In the genomic region with DNA sequence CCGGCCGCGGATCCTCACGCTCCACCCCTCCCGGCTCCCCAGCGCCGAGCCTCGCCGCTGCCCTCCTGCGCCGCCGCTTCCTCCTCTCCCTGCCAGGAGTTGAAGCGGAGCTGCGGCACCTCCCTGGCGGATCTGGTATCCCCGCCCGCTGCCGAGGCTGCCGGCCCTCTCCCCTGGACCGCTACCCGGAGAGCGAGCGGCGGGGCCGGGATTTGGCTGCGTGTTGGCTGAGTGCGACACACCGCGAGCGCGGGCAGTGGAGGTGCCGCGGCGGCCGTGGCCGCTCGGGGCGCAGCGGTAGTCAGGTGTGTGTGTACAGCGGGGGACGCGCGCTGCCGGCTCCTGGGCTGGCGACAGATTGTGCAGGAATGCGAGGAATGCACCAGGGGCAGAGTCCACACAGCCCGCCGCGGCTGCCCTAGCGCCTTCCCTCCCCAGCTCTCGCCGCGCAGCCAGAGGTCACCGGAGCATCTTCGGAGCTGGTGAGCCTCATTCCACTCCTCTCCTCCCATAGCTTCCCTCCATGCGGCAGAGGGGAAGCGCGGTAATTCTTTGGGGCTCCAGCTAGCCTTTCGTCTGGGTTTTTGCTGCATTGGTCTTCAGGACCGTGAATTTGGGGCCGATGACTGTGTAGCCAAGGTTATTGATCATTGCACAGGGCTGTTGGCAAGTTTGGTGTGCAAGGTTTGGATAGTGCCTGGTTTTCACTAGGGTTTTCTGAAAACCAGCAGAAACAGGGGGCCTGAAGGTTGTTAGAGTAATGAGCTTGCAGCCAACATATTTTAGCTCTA, we compare ENCODE assay signal across 1 cellular context.
TF ChIP-seq lines count a peak whose summit lies in the region.

No MANE protein-coding gene starts in this region.

TF ChIP-seq in HepG2, 621 proteins besides CTCF, POLR2A, EP300 and RAD21 (continued from another document and continues in another):
- TF ChIP-seq, protein P1, sequence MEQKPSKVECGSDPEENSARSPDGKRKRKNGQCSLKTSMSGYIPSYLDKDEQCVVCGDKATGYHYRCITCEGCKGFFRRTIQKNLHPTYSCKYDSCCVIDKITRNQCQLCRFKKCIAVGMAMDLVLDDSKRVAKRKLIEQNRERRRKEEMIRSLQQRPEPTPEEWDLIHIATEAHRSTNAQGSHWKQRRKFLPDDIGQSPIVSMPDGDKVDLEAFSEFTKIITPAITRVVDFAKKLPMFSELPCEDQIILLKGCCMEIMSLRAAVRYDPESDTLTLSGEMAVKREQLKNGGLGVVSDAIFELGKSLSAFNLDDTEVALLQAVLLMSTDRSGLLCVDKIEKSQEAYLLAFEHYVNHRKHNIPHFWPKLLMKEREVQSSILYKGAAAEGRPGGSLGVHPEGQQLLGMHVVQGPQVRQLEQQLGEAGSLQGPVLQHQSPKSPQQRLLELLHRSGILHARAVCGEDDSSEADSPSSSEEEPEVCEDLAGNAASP (CRISPR knock-in tag; IDR thresholded peaks at IDR 0.05; ENCODE audit: borderline replicate concordance), result peak; percentile 95
- TF ChIP-seq ZNF644 (CRISPR knock-in tag; IDR thresholded peaks at IDR 0.05; ENCODE audit: low read depth) (peak; percentile 77), SOX5 (CRISPR knock-in tag; IDR thresholded peaks at IDR 0.05; ENCODE audit: borderline replicate concordance) (peak; percentile 84), GTF2F1 (IDR thresholded peaks at IDR 0.05; ENCODE audit: low read length) (0 out of 2 replicates have a peak, but pooled peaks have one; percentile 34), HDAC1 (CRISPR knock-in tag; IDR thresholded peaks at IDR 0.05) (peak; percentile 97), ZNF761 (CRISPR knock-in tag; conservative IDR thresholded peaks at IDR 0.05) (peak; percentile 93), ZNF333 (CRISPR knock-in tag; IDR thresholded peaks at IDR 0.05; ENCODE audit: borderline replicate concordance) (peak; percentile 94), ZNF441 (CRISPR knock-in tag; IDR thresholded peaks at IDR 0.05; ENCODE audit: borderline replicate concordance) (peak; percentile 64), ZNF746 (CRISPR knock-in tag; IDR thresholded peaks at IDR 0.05) (peak; percentile 96), ZNF552 (CRISPR knock-in tag; IDR thresholded peaks at IDR 0.05; ENCODE audit: borderline replicate concordance) (peak; percentile 93), ZNF674 (CRISPR knock-in tag; IDR thresholded peaks at IDR 0.05; ENCODE audit: low read depth) (no peak; the same call in 1 of the 2 replicates), CREB1 (IDR thresholded peaks at IDR 0.05) (peak; percentile 42; the same call in 1 of the 2 replicates), CREB1 (CRISPR knock-in tag; IDR thresholded peaks at IDR 0.05) (no peak), U2AF1 (optimal IDR thresholded peaks at IDR 0.05; ENCODE audit: low read depth, low read length) (peak; percentile 87), ADNP (CRISPR knock-in tag; IDR thresholded peaks at IDR 0.05) (peak; percentile 5; the same call in 1 of the 2 replicates), ZNF431 (CRISPR knock-in tag; IDR thresholded peaks at IDR 0.05; ENCODE audit: borderline replicate concordance, low read depth) (peak; percentile 98; the same call in 1 of the 2 replicates), ZNF512B (CRISPR knock-in tag; IDR thresholded peaks at IDR 0.05; ENCODE audit: borderline replicate concordance) (0 out of 2 replicates have a peak, but pooled peaks have one; percentile 61), STAT5B (CRISPR knock-in tag; IDR thresholded peaks at IDR 0.05) (peak; percentile 96), ZNF577 (CRISPR knock-in tag; IDR thresholded peaks at IDR 0.05; ENCODE audit: borderline replicate concordance, low read depth) (peak; percentile 94), KAT2B (IDR thresholded peaks at IDR 0.05; ENCODE audit: borderline replicate concordance, low read depth, low read length) (no peak), KDM2A (CRISPR knock-in tag; IDR thresholded peaks at IDR 0.05; ENCODE audit: borderline replicate concordance, low read depth) (peak; percentile 98), ZNF589 (CRISPR knock-in tag; conservative IDR thresholded peaks at IDR 0.05) (peak; percentile 89), ZNF234 (CRISPR knock-in tag; conservative IDR thresholded peaks at IDR 0.05) (no peak), FUBP1 (CRISPR knock-in tag; IDR thresholded peaks at IDR 0.05; ENCODE audit: borderline replicate concordance) (no peak), KDM4B (CRISPR knock-in tag; IDR thresholded peaks at IDR 0.05) (peak; percentile 98; the same call in 1 of the 2 replicates), MBD4 (IDR thresholded peaks at IDR 0.05; ENCODE audit: borderline replicate concordance, low read length) (no peak), TCF7 (IDR thresholded peaks at IDR 0.05; ENCODE audit: low read depth) (peak; percentile 60), USF2 (IDR thresholded peaks at IDR 0.05; ENCODE audit: low read depth, low read length) (no peak), USF2 (CRISPR knock-in tag; IDR thresholded peaks at IDR 0.05; ENCODE audit: borderline replicate concordance) (peak; percentile 40; the same call in 1 of the 2 replicates), MAFG (CRISPR knock-in tag; IDR thresholded peaks at IDR 0.05) (no peak), WIZ (CRISPR knock-in tag; IDR thresholded peaks at IDR 0.05) (peak; percentile 73; the same call in 1 of the 2 replicates), RCOR2 (CRISPR knock-in tag; IDR thresholded peaks at IDR 0.05) (peak; percentile 91), ZNF20 (CRISPR knock-in tag; IDR thresholded peaks at IDR 0.05) (no peak), BRCA1 (CRISPR knock-in tag; IDR thresholded peaks at IDR 0.05) (peak; percentile 99), RXRA (CRISPR knock-in tag; IDR thresholded peaks at IDR 0.05) (peak; percentile 97), ZBTB20 (CRISPR knock-in tag; IDR thresholded peaks at IDR 0.05; ENCODE audit: borderline replicate concordance, low read depth) (peak; percentile 83), ZNF276 (CRISPR knock-in tag; IDR thresholded peaks at IDR 0.05; ENCODE audit: low read depth) (peak; percentile 95), MXD4 (CRISPR knock-in tag; IDR thresholded peaks at IDR 0.05) (peak; percentile 91), NFYC (CRISPR knock-in tag; IDR thresholded peaks at IDR 0.05) (peak; percentile 58; the same call in 1 of the 2 replicates), KLF9 (CRISPR knock-in tag; IDR thresholded peaks at IDR 0.05; ENCODE audit: low read depth) (peak; percentile 83), FOXP1 (IDR thresholded peaks at IDR 0.05) (no peak; the same call in 1 of the 2 replicates), FOXP1 (CRISPR knock-in tag; IDR thresholded peaks at IDR 0.05) (peak; percentile 85)
- TF ChIP-seq, protein P2, sequence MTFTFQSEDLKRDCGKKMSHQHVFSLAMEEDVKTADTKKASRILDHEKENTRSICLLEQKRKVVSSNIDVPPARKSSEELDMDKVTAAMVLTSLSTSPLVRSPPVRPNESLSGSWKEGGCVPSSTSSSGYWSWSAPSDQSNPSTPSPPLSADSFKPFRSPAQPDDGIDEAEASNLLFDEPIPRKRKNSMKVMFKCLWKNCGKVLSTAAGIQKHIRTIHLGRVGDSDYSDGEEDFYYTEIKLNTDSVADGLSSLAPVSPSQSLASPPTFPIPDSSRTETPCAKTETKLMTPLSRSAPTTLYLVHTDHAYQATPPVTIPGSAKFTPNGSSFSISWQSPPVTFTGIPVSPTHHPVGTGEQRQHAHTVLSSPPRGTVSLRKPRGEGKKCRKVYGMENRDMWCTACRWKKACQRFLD (CRISPR knock-in tag; IDR thresholded peaks at IDR 0.05; ENCODE audit: borderline replicate concordance), result peak; percentile 98
- TF ChIP-seq, protein P3, sequence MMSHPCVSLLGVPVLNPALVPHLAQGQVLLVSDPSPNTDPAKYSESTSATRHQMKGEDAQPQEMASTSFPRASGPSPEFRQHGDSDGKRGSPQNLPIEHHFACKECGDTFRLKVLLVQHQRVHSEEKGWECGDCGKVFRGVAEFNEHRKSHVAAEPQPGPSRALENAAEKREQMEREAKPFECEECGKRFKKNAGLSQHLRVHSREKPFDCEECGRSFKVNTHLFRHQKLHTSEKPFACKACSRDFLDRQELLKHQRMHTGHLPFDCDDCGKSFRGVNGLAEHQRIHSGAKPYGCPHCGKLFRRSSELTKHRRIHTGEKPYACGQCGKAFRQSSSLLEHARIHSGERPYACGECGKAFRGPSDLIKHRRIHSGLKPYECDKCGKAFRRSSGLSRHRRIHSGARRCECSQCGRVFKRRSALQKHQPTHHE (CRISPR knock-in tag; IDR thresholded peaks at IDR 0.05; ENCODE audit: borderline replicate concordance), result peak; percentile 98; the same call in 1 of the 2 replicates
- TF ChIP-seq, protein P4, sequence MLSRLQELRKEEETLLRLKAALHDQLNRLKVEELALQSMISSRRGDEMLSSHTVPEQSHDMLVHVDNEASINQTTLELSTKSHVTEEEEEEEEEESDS (CRISPR knock-in tag; IDR thresholded peaks at IDR 0.05; ENCODE audit: borderline replicate concordance), result peak; percentile 90
- TF ChIP-seq, protein P5, sequence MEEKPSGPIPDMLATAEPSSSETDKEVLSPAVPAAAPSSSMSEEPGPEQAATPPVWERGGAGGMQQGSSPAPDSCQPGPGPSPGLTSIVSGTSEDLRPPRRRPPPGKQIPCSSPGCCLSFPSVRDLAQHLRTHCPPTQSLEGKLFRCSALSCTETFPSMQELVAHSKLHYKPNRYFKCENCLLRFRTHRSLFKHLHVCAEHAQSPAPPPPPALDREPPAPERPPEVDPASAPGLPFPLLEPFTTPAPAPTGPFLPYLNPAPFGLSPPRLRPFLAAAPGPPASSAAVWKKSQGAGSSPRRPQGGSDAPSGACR (CRISPR knock-in tag; IDR thresholded peaks at IDR 0.05), result peak; percentile 100
- TF ChIP-seq, protein P6, sequence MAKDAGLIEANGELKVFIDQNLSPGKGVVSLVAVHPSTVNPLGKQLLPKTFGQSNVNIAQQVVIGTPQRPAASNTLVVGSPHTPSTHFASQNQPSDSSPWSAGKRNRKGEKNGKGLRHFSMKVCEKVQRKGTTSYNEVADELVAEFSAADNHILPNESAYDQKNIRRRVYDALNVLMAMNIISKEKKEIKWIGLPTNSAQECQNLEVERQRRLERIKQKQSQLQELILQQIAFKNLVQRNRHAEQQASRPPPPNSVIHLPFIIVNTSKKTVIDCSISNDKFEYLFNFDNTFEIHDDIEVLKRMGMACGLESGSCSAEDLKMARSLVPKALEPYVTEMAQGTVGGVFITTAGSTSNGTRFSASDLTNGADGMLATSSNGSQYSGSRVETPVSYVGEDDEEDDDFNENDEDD (CRISPR knock-in tag; IDR thresholded peaks at IDR 0.05; ENCODE audit: borderline replicate concordance), result peak; percentile 91
- TF ChIP-seq, protein P7, sequence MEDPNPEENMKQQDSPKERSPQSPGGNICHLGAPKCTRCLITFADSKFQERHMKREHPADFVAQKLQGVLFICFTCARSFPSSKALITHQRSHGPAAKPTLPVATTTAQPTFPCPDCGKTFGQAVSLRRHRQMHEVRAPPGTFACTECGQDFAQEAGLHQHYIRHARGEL (CRISPR knock-in tag; IDR thresholded peaks at IDR 0.05), result peak; percentile 77; the same call in 1 of the 2 replicates
